34 cellular contexts compared by ENCODE assay signal in the genomic region with DNA sequence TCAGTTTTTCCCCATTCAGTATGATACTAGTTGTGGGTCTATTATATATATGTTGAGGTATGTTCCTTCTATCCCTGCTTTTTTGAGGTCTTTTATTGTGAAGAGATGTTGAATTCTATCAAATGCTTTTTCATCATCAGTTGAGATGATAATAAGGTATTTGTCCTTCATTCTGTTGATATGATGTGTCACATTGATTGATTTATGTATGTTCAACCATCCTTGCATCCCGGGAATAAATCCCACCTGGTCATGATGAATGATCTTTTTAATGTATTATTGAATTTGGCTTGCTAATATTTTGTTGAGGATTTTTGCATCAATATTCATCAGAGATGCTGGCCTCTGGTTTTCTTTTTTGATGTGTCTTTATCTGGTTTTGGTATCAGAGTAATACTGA.
"Had no signal": no experiment of that assay in that cellular context is flagged by ENCODE, and none has a peak within 500 bp of the region (broad histone marks: within the 10 kb centered on the region; RNA-seq: fewer than 3 reads in every experiment).

No MANE protein-coding gene starts in this region.

- H3K36me3 ChIP-seq: MG63 had no signal

- H3K4me3 ChIP-seq: MG63 had no signal

- DNase-seq: Karpas-422, Kasumi-1, MG63, MM.1S, MV-4-11, NCI-H1048, NCI-H1092, NCI-H1092 treated with DMSO at 0.1 percent for 48 hours, NCI-H1105, NCI-H1105 treated with DMSO at 0.1 percent for 48 hours, NCI-H1417, NCI-H1417 treated with DMSO at 0.1 percent for 48 hours, NCI-H1436, NCI-H1436 treated with DMSO at 0.1 percent for 48 hours, NCI-H146, NCI-H1694, NCI-H1694 treated with DMSO at 0.1 percent for 48 hours, NCI-H187, NCI-H187 treated with DMSO at 0.1 percent for 48 hours, NCI-H1930, NCI-H2029, NCI-H2029 treated with DMSO at 0.1 percent for 48 hours, NCI-H2081, NCI-H2081 treated with DMSO at 0.1 percent for 48 hours, NCI-H2107, NCI-H2171, NCI-H2171 treated with DMSO at 0.1 percent for 48 hours, NCI-H2227 treated with DMSO at 0.1 percent for 48 hours, NCI-H226, NCI-H345, NCI-H446, NCI-H446 treated with DMSO at 0.1 percent for 48 hours, NCI-H510A, NCI-H510A treated with DMSO at 0.1 percent for 48 hours had no signal
